8 cellular contexts compared by ENCODE assay signal in genomic region chr1:9181176-9181906, GRCh38. TPM values are rescaled to one million over a fixed set of nuclear protein-coding genes. Genes with fewer than 3 reads are reported as not detected.
A peak's percentile ranks its signal among the peaks of the same experiment; 100 is the strongest.
DNase-seq lines count a peak whose midpoint lies in the region; ATAC-seq and TF ChIP-seq lines count a peak whose summit lies in the region.

No MANE protein-coding gene starts in this region.

- DNase-seq in CD4-positive, alpha-beta T cell, result peak; percentile 39 to 78 (median 64)
- DNase-seq in GM23338 (ENCODE audit: low spot score) (peak; percentile 81), OCI-M1 (lab: John Stamatoyannopoulos, UW) (peak; percentile 34), fibroblast of pulmonary artery (ENCODE audit: low read depth) (peak; percentile 69), neural crest cell (ENCODE audit: low read depth, low spot score) (peak; percentile 86)

- peaks cover 15% of the 10 kb centered on the region for H3K4me1 ChIP-seq in GM23338 (ENCODE audit: insufficient read depth)
- peaks cover 4 to 45% (median 39%) of the 10 kb centered on the region in 5 donors for H3K4me1 ChIP-seq in subcutaneous abdominal adipose tissue (ENCODE audit: control insufficient read depth in 5 of 5, insufficient read depth in 5 of 5, low read length in 5 of 5)

- no peaks in the 10 kb centered on the region for H3K36me3 Mint-ChIP-seq in CD4-positive, alpha-beta T cell (ENCODE audit: low read depth)
- peaks cover 30% of the 10 kb centered on the region for H3K36me3 Mint-ChIP-seq in GM23338 (ENCODE audit: low read depth)
- peaks cover 25% of the 10 kb centered on the region for H3K36me3 Mint-ChIP-seq in activated T-helper 17 cell treated with anti-CD3 and anti-CD28 coated beads, Interleukin-2, amount 50 U/mL, for 72 hours (ENCODE audit: low read depth)
- no peaks in the 10 kb centered on the region for H3K36me3 Mint-ChIP-seq in neural crest cell (ENCODE audit: low read depth)

- no peak overlapping the region for H3K27ac ChIP-seq in CD4-positive, alpha-beta T cell (ENCODE audit: low read depth, low read length)
- peak overlapping the region; percentile 66; the same call in 1 of the 2 replicates for H3K27ac ChIP-seq in GM23338 (ENCODE audit: low read depth)
- peak overlapping the region; percentile 24 for H3K27ac ChIP-seq in subcutaneous abdominal adipose tissue (ENCODE audit: low read depth, low read length)

- no peaks in the 10 kb centered on the region for H3K9me3 Mint-ChIP-seq in CD4-positive, alpha-beta T cell
- H3K9me3 Mint-ChIP-seq in GM23338, result no peaks in the 10 kb centered on the region
- H3K9me3 Mint-ChIP-seq in activated T-helper 17 cell treated with anti-CD3 and anti-CD28 coated beads, Interleukin-2, amount 50 U/mL, for 72 hours, result no peaks in the 10 kb centered on the region
- no peaks in the 10 kb centered on the region for H3K9me3 Mint-ChIP-seq in neural crest cell

- peaks cover 54% of the 10 kb centered on the region for H3K79me2 ChIP-seq in GM23338 (replicated peaks; ENCODE audit: insufficient read depth)

- intact Hi-C loops in CD4-positive, alpha-beta T cell (cut with DNase I, micrococcal nuclease), result loop anchor here in 1 of 2 experiments (1.0 kb wide), 1 partner anchor 310 kb away; no protein-coding TSS in a partner anchor

- ATAC-seq in CD4-positive, alpha-beta T cell (ENCODE audit: poor library complexity), result peak; percentile 71
- ATAC-seq in GM23338 (peak; percentile 70), GM19467 (IDR thresholded peaks at IDR 0.05; ENCODE audit: unreplicated experiment) (no peak)
- peak; percentile 69 for ATAC-seq in activated T-helper 17 cell treated with anti-CD3 and anti-CD28 coated beads, Interleukin-2, amount 50 U/mL, for 72 hours (replicated peaks)

- H3K4me3 ChIP-seq in GM23338 (peak overlapping the region; percentile 93), fibroblast of pulmonary artery (replicated peaks; ENCODE audit: low read depth, low read length) (peak overlapping the region; percentile 93), subcutaneous abdominal adipose tissue (ENCODE audit: low read depth in 1 of 5, low read length in 5 of 5) (peak overlapping the region; percentile 75 to 83 (median 79))

- H3K9ac ChIP-seq in subcutaneous abdominal adipose tissue (ENCODE audit: low read length in 5 of 5), result peak overlapping the region in 4 of 5 donors; percentile 41 to 69 (median 57)

- peaks cover 27% of the 10 kb centered on the region for H3K27me3 ChIP-seq in CD4-positive, alpha-beta T cell (ENCODE audit: control insufficient read depth, insufficient read depth, low read length)
- H3K27me3 ChIP-seq in GM23338 (ENCODE audit: insufficient read depth) (peaks cover 27% of the 10 kb centered on the region), subcutaneous abdominal adipose tissue (ENCODE audit: control insufficient read depth in 5 of 5, insufficient read depth in 4 of 5, low read length in 5 of 5) (peaks cover 0 to 6% (median 2%) of the 10 kb centered on the region in 5 donors)

- H3K4me1 Mint-ChIP-seq in CD4-positive, alpha-beta T cell (ENCODE audit: low read depth), result peaks cover 6% of the 10 kb centered on the region
- H3K4me1 Mint-ChIP-seq in GM23338 (peaks cover 24% of the 10 kb centered on the region), neural crest cell (peaks cover 7% of the 10 kb centered on the region)
- peaks cover 5% of the 10 kb centered on the region for H3K4me1 Mint-ChIP-seq in activated T-helper 17 cell treated with anti-CD3 and anti-CD28 coated beads, Interleukin-2, amount 50 U/mL, for 72 hours

- H3K27ac Mint-ChIP-seq in CD4-positive, alpha-beta T cell, result no peak overlapping the region
- H3K27ac Mint-ChIP-seq in GM23338 (peak overlapping the region; percentile 80), neural crest cell (ENCODE audit: unreplicated experiment) (no peak overlapping the region)
- H3K27ac Mint-ChIP-seq in activated T-helper 17 cell treated with anti-CD3 and anti-CD28 coated beads, Interleukin-2, amount 50 U/mL, for 72 hours, result peak overlapping the region; percentile 78

- peak overlapping the region; percentile 72; the same call in 1 of the 2 replicates for H2AFZ ChIP-seq in GM23338

- H3K4me2 ChIP-seq in GM23338, result peak overlapping the region; percentile 98

- H3K9me2 ChIP-seq in GM23338 (ENCODE audit: insufficient read depth), result no peaks in the 10 kb centered on the region

- H4K20me1 ChIP-seq in GM23338 (replicated peaks; ENCODE audit: insufficient read depth), result peaks cover 7% of the 10 kb centered on the region; the same call in 1 of the 2 replicates

- H3F3A ChIP-seq in GM23338 (replicated peaks; ENCODE audit: low read depth), result peaks cover 4% of the 10 kb centered on the region

- CTCF ChIA-PET in CD4-positive, alpha-beta T cell (lab: Charles Lee), result interaction anchor here (0.6 to 1.8 kb wide), 4 partner anchors 11 to 109 kb away, joined by 3 to 4 read pairs (median 4); partner anchors contain the start of gene H6PD

- H3K27me3 Mint-ChIP-seq in CD4-positive, alpha-beta T cell, result peaks cover 50% of the 10 kb centered on the region
- H3K27me3 Mint-ChIP-seq in GM23338 (ENCODE audit: insufficient read depth, low read depth, poor library complexity), result peaks cover 31% of the 10 kb centered on the region
- H3K27me3 Mint-ChIP-seq in activated T-helper 17 cell treated with anti-CD3 and anti-CD28 coated beads, Interleukin-2, amount 50 U/mL, for 72 hours, result peaks cover 9% of the 10 kb centered on the region
- H3K27me3 Mint-ChIP-seq in neural crest cell (ENCODE audit: low read depth), result peaks cover 51% of the 10 kb centered on the region

- TF ChIP-seq CTCF in CD4-positive, alpha-beta T cell (IDR thresholded peaks at IDR 0.05), result peak; percentile 87
- peak; percentile 93 to 97 for TF ChIP-seq CTCF in GM23338 (conservative IDR thresholded peaks at IDR 0.05; ENCODE audit: low read depth in 2 of 2)
- peak; percentile 90 for TF ChIP-seq CTCF in fibroblast of pulmonary artery (IDR thresholded peaks at IDR 0.05; ENCODE audit: low read length, missing control alignments)
- TF ChIP-seq CTCF in neural crest cell (conservative IDR thresholded peaks at IDR 0.05), result peak; percentile 97

- H3K36me3 ChIP-seq in GM23338 (ENCODE audit: insufficient read depth) (peaks cover 4% of the 10 kb centered on the region; the same call in 1 of the 2 replicates), subcutaneous abdominal adipose tissue (ENCODE audit: control insufficient read depth in 5 of 5, insufficient read depth in 5 of 5, low read length in 5 of 5) (no peaks in the 10 kb centered on the region)

- H3K9me3 ChIP-seq in CD4-positive, alpha-beta T cell (ENCODE audit: control insufficient read depth, low read length), result no peaks in the 10 kb centered on the region
- no peaks in the 10 kb centered on the region for H3K9me3 ChIP-seq in subcutaneous abdominal adipose tissue (ENCODE audit: control insufficient read depth in 5 of 5, low read length in 5 of 5)

- peak overlapping the region; percentile 67 for H3K4me3 Mint-ChIP-seq in CD4-positive, alpha-beta T cell
- peak overlapping the region; percentile 86 for H3K4me3 Mint-ChIP-seq in GM23338
- peak overlapping the region; percentile 90 for H3K4me3 Mint-ChIP-seq in activated T-helper 17 cell treated with anti-CD3 and anti-CD28 coated beads, Interleukin-2, amount 50 U/mL, for 72 hours
- H3K4me3 Mint-ChIP-seq in neural crest cell, result peak overlapping the region; percentile 78

- POLR2A ChIA-PET in CD4-positive, alpha-beta T cell (lab: Charles Lee), result no interaction called here

TF ChIP-seq in GM23338, 12 proteins besides CTCF, POLR2A, EP300 and RAD21 (continues in another document):
- TF ChIP-seq EZH2 (IDR thresholded peaks at IDR 0.05; ENCODE audit: low read depth, unreplicated experiment), result no peak
- TF ChIP-seq ETS1 (IDR thresholded peaks at IDR 0.05), result no peak
- no peak for TF ChIP-seq ZNF114 (CRISPR knock-in tag; IDR thresholded peaks at IDR 0.05)

RNA-seq across cellular contexts. Expression of gene GPR157, which starts 52.4 kb away (rescaled TPM):
- 1 to 10 TPM; 2.1 to 5.1 TPM for total RNA-seq in CD4-positive, alpha-beta T cell
- total RNA-seq in GM23338 (2014; rRNA removed; shearing (Covaris generic)), result 3.9 and 4.2 TPM in 2 replicates
- 0.81 and 0.85 TPM in 2 replicates for polyA plus RNA-seq in GM23338 (2016; fragmentation: Nextera tagmentation; extraction: Ambion mirVana)
- 10 to 100 TPM; 16.0 to 23.8 TPM for total RNA-seq in activated T-helper 17 cell treated with anti-CD3 and anti-CD28 coated beads, Interleukin-2, amount 50 U/mL, for 72 hours
- total RNA-seq in neural crest cell, result 1.3 and 1.9 TPM in 2 replicates

RNA-seq across cellular contexts. Expression of gene H6PD, which starts 53.2 kb away (rescaled TPM):
- 10 to 100 TPM; 13.6 to 13.9 TPM for total RNA-seq in CD4-positive, alpha-beta T cell
- total RNA-seq in GM23338 (2014; rRNA removed; shearing (Covaris generic)), result 4.2 and 4.7 TPM in 2 replicates
- polyA plus RNA-seq in GM23338 (2016; fragmentation: Nextera tagmentation; extraction: Ambion mirVana), result 0.99 and 1.2 TPM in 2 replicates
- 10 to 100 TPM in 1 of 2 donors, 1 to 10 TPM in 1; 9.3 to 12.8 TPM for total RNA-seq in activated T-helper 17 cell treated with anti-CD3 and anti-CD28 coated beads, Interleukin-2, amount 50 U/mL, for 72 hours
- total RNA-seq in neural crest cell, result 23.4 and 23.9 TPM in 2 replicates

Comparison
In these comparisons a context has a peak if more than half of its experiments do, and no peak if none do; other contexts are left out.
1. DNase-seq: peak in every context shown above with its lines; median percentile 86 in neural crest cell; 81 in GM23338; 69 in fibroblast of pulmonary artery; 64 in CD4-positive, alpha-beta T cell; 34 in OCI-M1.
2. H3K27ac Mint-ChIP-seq: peak in GM23338 (single experiment) and activated T-helper 17 cell treated with anti-CD3 and anti-CD28 coated beads, Interleukin-2, amount 50 U/mL, for 72 hours (single experiment); none in CD4-positive, alpha-beta T cell (single experiment) and neural crest cell (single experiment).
3. Peak in every context shown above with its lines, with median percentiles within 50 percentile points of each other: H3K4me3 Mint-ChIP-seq, CTCF ChIP-seq and H3K4me3 ChIP-seq.